12 cellular contexts compared by ENCODE assay signal in the genomic region with DNA sequence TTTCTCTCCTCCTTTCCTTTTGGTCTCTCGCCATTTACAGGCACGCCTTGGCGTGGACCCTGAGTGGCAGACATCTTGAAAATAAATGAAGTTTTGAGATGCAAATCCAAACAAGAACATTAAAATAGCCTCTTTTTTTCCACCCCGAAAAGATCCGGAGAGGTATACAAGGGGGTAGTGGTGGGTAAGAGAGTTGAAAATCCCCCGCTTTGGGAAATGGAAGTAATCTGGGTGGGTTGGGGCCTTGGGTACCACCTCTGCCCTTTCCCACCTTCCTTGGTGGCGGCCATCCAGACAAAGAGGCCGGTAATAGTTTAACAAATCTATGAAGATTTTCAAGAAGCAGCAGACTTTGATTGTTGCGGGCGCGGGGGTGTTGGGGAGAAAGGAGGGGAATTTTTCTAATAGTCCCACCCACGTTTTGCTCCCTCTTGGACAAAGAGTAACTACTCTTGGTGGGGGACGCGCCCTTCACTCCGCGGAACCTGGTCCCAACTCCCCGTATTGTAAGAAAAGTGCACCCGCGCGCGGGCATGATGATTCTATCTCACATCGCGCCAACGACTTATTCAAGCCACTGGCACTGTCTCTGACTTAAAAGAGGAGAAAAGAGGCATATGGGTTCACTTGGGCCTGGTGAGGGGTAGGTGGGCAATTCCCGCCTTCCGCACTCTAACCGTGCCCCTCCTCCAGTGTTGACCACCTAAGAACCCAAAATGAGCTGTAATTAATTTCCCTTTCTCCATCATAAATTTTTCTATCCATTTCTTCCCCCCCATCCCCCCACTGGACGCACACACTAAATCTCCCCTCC. TPM values are rescaled to one million over a fixed set of nuclear protein-coding genes. Genes with fewer than 3 reads are reported as not detected.
DNase-seq lines count a peak whose midpoint lies in the region; ATAC-seq and TF ChIP-seq lines count a peak whose summit lies in the region.
"Had no signal": no experiment of that assay in that cellular context is flagged by ENCODE, and none has a peak within 500 bp of the region (broad histone marks: within the 10 kb centered on the region; RNA-seq: fewer than 3 reads in every experiment).

No MANE protein-coding gene starts in this region.

- H3K9me3 Mint-ChIP-seq in activated naive CD8-positive, alpha-beta T cell (ENCODE audit: low read depth), result peaks cover 5% of the 10 kb centered on the region
- H3K9me3 Mint-ChIP-seq in natural killer cell, result peaks cover 3 to 4% of the 10 kb centered on the region in 2 donors

- H3K36me3 ChIP-seq in HUES48 (ENCODE audit: control insufficient read depth, insufficient read depth, low read length) (no peaks in the 10 kb centered on the region), mucosa of descending colon (ENCODE audit: low read depth) (no peaks in the 10 kb centered on the region)

- ATAC-seq in natural killer cell (no peak), mucosa of descending colon (no peak)

- peaks cover 6% of the 10 kb centered on the region for H3K36me3 Mint-ChIP-seq in activated naive CD8-positive, alpha-beta T cell
- H3K36me3 Mint-ChIP-seq in natural killer cell, result peaks cover 16% of the 10 kb centered on the region

- H3K9ac ChIP-seq in HUES48 (ENCODE audit: low read depth, low read length), result no peak overlapping the region

- H3K4me3 ChIP-seq in HUES48 (ENCODE audit: low read depth, low read length), result peak overlapping the region; percentile 81
- H3K4me3 ChIP-seq in mucosa of descending colon, result no peak overlapping the region

- peak overlapping the region; percentile 78 for H3K4me3 Mint-ChIP-seq in activated naive CD8-positive, alpha-beta T cell
- H3K4me3 Mint-ChIP-seq in natural killer cell, result peak overlapping the region; percentile 63

- H3K9me3 ChIP-seq in HUES48 (ENCODE audit: control insufficient read depth, insufficient read depth, low read length) (no peaks in the 10 kb centered on the region), mucosa of descending colon (no peaks in the 10 kb centered on the region)

- peaks cover 60% of the 10 kb centered on the region for H3K27me3 ChIP-seq in HUES48 (ENCODE audit: control insufficient read depth, insufficient read depth, low read length)

- intact Hi-C loops in natural killer cell (cut with micrococcal nuclease) (no loop called here), mucosa of descending colon (cut with DNase I, micrococcal nuclease) (no loop called here)

- H3K4me1 ChIP-seq in HUES48 (ENCODE audit: control insufficient read depth, insufficient read depth, low read length), result peaks cover 39% of the 10 kb centered on the region
- H3K4me1 ChIP-seq in mucosa of descending colon (ENCODE audit: low read depth), result peaks cover 25% of the 10 kb centered on the region

- peaks cover 33% of the 10 kb centered on the region for H3K4me1 Mint-ChIP-seq in activated naive CD8-positive, alpha-beta T cell (ENCODE audit: low read depth)
- H3K4me1 Mint-ChIP-seq in natural killer cell, result peaks cover 28 to 33% of the 10 kb centered on the region in 2 donors

- H3K27me3 Mint-ChIP-seq in activated naive CD8-positive, alpha-beta T cell, result peaks cover 54% of the 10 kb centered on the region
- H3K27me3 Mint-ChIP-seq in natural killer cell (ENCODE audit: low read depth in 2 of 2), result peaks cover 65 to 68% of the 10 kb centered on the region in 2 donors

- DNase-seq in DMS53 (lab: John Stamatoyannopoulos, UW) (peak; percentile 34), DMS53 treated with DMSO at 0.1 percent for 48 hours (lab: John Stamatoyannopoulos, UW; ENCODE audit: unreplicated experiment) (no peak), natural killer cell (no peak), germinal center (ENCODE audit: low spot score) (no peak), mucosa of descending colon (no peak), NCI-H69 (lab: John Stamatoyannopoulos, UW) (no peak)
- DNase-seq: KG1, NCI-H2029 treated with DMSO at 0.1 percent for 48 hours had no signal

- H3K27ac Mint-ChIP-seq in activated naive CD8-positive, alpha-beta T cell, result no peak overlapping the region
- peak overlapping the region in 1 of 2 donors; percentile 24 for H3K27ac Mint-ChIP-seq in natural killer cell

- TF ChIP-seq CTCF in natural killer cell (IDR thresholded peaks at IDR 0.05) (no peak), mucosa of descending colon (IDR thresholded peaks at IDR 0.05) (no peak)

- H3K27ac ChIP-seq in HUES48 (ENCODE audit: low read depth, low read length), result no peak overlapping the region
- H3K27ac ChIP-seq: 22Rv1, skin epidermis had no signal

RNA-seq across cellular contexts. Expression of a gene that starts 3.9 kb away (rescaled TPM):
- total RNA-seq in natural killer cell, result not detected
- 1 to 10 TPM in 1 of 3 donors, under 1 TPM in 2; 0.14 to 5.0 (median 0.55) TPM for total RNA-seq in mucosa of descending colon

RNA-seq across cellular contexts. Expression of a gene that starts 49.0 kb away (rescaled TPM):
- total RNA-seq in natural killer cell (10 to 100 TPM; 21.3 to 28.0 (median 23.4) TPM), mucosa of descending colon (10 to 100 TPM in 2 of 3 donors, 1 to 10 TPM in 1; 9.2 to 14.5 (median 13.7) TPM)
